ENCODE assay signal across 1 cellular context in genomic region chr5:78622302-78622971, GRCh38.
TF ChIP-seq lines count a peak whose summit lies in the region.

No MANE protein-coding gene starts in this region.

TF ChIP-seq in A549, 52 proteins besides CTCF, POLR2A, EP300 and RAD21:
- TF ChIP-seq GATA3 (IDR thresholded peaks at IDR 0.05; ENCODE audit: borderline replicate concordance), result peak; percentile 60; the same call in 1 of the 2 replicates
- TF ChIP-seq KDM1A (IDR thresholded peaks at IDR 0.05; ENCODE audit: low read depth), result no peak
- TF ChIP-seq FOSL2 (IDR thresholded peaks at IDR 0.05), result no peak
- TF ChIP-seq FOSL2 (CRISPR knock-in tag; IDR thresholded peaks at IDR 0.05), result no peak
- TF ChIP-seq NPAS2 (CRISPR knock-in tag; IDR thresholded peaks at IDR 0.05; ENCODE audit: borderline replicate concordance), result no peak
- no peak for TF ChIP-seq SREBF2 (IDR thresholded peaks at IDR 0.05)
